ENCODE assay signal across 8 cellular contexts in the genomic region with DNA sequence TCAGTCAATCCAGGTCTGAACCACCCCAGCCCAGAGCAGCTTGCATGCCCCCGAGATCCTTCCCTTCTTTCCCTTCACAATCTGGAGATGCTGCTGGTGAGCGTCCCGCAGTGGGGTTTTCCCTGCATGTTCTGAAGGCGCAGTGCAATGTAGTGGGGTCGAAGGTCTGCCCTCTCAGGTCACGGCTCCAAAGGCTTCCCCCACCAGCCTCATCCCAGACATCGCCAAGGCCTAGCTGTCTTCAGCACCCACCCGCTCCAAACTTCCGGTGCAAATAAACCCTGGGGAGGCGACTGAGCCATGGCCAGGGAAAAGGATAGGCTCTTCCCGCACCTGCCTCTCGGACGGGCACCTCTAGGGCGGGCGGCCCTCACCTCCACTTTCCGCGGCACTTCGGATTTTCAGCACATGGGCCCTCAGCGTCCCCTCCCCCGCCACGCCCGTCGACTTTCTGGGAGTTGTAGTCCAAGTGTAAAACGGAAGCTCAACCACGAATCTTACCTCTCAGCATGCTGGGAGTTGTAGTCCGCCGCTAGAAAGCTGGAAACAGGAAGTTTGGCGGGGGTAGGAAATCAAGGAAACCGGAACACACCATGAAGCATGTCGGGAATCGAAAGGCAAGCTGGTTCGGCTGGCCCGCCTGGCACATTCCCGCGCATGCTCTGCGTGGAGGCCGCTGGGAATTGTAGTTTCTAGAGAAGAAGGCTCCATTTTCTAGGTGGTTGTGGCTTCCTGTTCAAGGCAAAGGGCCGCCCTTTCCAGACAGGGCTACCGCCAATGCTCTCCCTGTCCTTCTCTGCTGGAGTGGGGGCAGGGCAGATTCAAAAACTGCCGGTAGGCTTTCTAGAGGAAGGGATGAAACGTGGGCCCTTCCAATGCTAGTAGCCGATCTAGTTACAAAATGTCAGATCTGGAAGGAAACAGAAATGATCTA. TPM values are rescaled to one million over a fixed set of nuclear protein-coding genes. Genes with fewer than 3 reads are reported as not detected.
DNase-seq lines count a peak whose midpoint lies in the region; ATAC-seq and TF ChIP-seq lines count a peak whose summit lies in the region.

Gene MRPL24, minus strand, starts transcription at position 410 of the 934 bp plus-strand sequence. CDS start 2,384 bp downstream, outside the sequence.

- H3K4me1 Mint-ChIP-seq in CD14-positive monocyte, result peaks cover 25% of the 10 kb centered on the region

- H3K27ac ChIP-seq in left lung, result peak within 1 kb of the TSS; percentile 89 to 91

- peaks cover 7 to 54% of the 10 kb centered on the region in 2 donors for H3K4me1 ChIP-seq in left lung

- H3K9me3 Mint-ChIP-seq in CD14-positive monocyte, result peaks cover 0 to 2% (median 0%) of the 10 kb centered on the region in 7 donors

- intact Hi-C loops in CD14-positive monocyte (cut with micrococcal nuclease), result loop anchor here (1.0 kb wide), 2 partner anchors 10 to 26 kb away; partner anchors contain the start of genes PRCC (in 2 of the 2) and HDGF (in 1 of the 2)
- intact Hi-C loops in left lung (cut with DNase I), result no loop called here

- H3K27me3 Mint-ChIP-seq in CD14-positive monocyte (ENCODE audit: low read depth in 3 of 3), result peaks cover 0 to 2% (median 1%) of the 10 kb centered on the region in 3 donors

- no peaks in the 10 kb centered on the region for H3K9me3 ChIP-seq in left lung

- peak within 1 kb of the TSS; percentile 95 to 97 for H3K4me3 Mint-ChIP-seq in CD14-positive monocyte

- H3K36me3 ChIP-seq in left lung, result peaks cover 0 to 59% of the 10 kb centered on the region in 2 donors

- peak within 1 kb of the TSS; percentile 89 to 97 (median 96) for H3K27ac Mint-ChIP-seq in CD14-positive monocyte

- peak within 1 kb of the TSS; percentile 83 to 90 for H3K4me3 ChIP-seq in left lung

- peak; percentile 99 for DNase-seq in CD14-positive monocyte (ENCODE audit: low spot score)
- DNase-seq in NCI-H82 (lab: John Stamatoyannopoulos, UW), result peak; percentile 100
- DNase-seq in activated CD4-positive, alpha-beta T cell treated with anti-CD3 and anti-CD28 coated beads, Interleukin-2, amount 50 U/mL, for 48 hours, result peak; percentile 95 to 96
- peak; percentile 100 for DNase-seq in dermis blood vessel endothelial cell
- DNase-seq in left lung, result peak; percentile 96 to 98
- peak; percentile 87 to 91 for DNase-seq in stimulated activated CD4-positive, alpha-beta T cell treated with anti-CD3 and anti-CD28 coated beads, Interleukin-2, amount 100 ng/mL, for 48 hours

- TF ChIP-seq CTCF in CD14-positive monocyte (IDR thresholded peaks at IDR 0.05) (no peak), left lung (IDR thresholded peaks at IDR 0.05) (no peak)

- H3K27me3 ChIP-seq in left lung, result no peaks in the 10 kb centered on the region

- ATAC-seq in GM19397 (IDR thresholded peaks at IDR 0.05; ENCODE audit: unreplicated experiment) (peak; percentile 87), HG03571 (IDR thresholded peaks at IDR 0.05; ENCODE audit: unreplicated experiment) (peak; percentile 73), left lung (peak; percentile 96)

- H3K36me3 Mint-ChIP-seq in CD14-positive monocyte, result peaks cover 45 to 65% of the 10 kb centered on the region in 2 donors

RNA-seq across cellular contexts. Expression of gene MRPL24, which starts in this region (rescaled TPM):
- 10 to 100 TPM; 38.4 to 47.0 TPM for polyA plus RNA-seq in CD14-positive monocyte
- total RNA-seq in dermis blood vessel endothelial cell (31.0 and 34.7 TPM in 2 replicates), left lung (10 to 100 TPM; 42.8 to 62.2 TPM)

Comparison
In these comparisons a context has a peak if more than half of its experiments do, and no peak if none do; other contexts are left out.
1. Peak in every context shown above with its lines: DNase-seq, ATAC-seq, H3K4me3 ChIP-seq and H3K27ac ChIP-seq.
2. intact Hi-C loops: an anchor here in CD14-positive monocyte (1.0 kb wide); none called in left lung.